Comparison of ENCODE assay signal across 22 cellular contexts in the genomic region with DNA sequence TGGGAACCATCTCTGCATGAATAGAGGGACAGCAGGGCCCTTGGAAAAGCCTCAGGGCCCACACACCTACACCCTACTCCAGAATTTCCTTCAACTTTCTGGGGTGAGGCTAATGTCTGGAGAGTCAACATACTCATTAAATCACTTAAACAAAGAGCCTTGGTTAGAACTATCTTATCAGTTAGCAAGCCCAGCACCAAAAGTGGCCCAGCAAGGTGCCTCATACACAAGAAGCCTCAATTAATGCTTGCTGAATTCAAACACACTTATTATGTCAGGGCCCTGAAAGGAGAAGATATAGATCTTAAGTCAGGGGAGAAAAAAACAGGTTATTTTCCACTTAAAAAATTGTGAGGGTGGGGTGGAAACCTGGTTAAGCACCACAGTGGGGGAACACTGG.
A peak's percentile ranks its signal among the peaks of the same experiment; 100 is the strongest.
DNase-seq lines count a peak whose midpoint lies in the region; ATAC-seq and TF ChIP-seq lines count a peak whose summit lies in the region.
"Had no signal": no experiment of that assay in that cellular context is flagged by ENCODE, and none has a peak within 500 bp of the region (broad histone marks: within the 10 kb centered on the region; RNA-seq: fewer than 3 reads in every experiment).

No MANE protein-coding gene starts in this region.

- TF ChIP-seq CTCF in cardiac muscle cell (IDR thresholded peaks at IDR 0.05; ENCODE audit: low read depth, low read length) (no peak), type B pancreatic cell (conservative IDR thresholded peaks at IDR 0.05) (no peak)

- H3K36me3 Mint-ChIP-seq in T-helper 17 cell (ENCODE audit: low read depth) (no peaks in the 10 kb centered on the region), type B pancreatic cell (peaks cover 17% of the 10 kb centered on the region)

- no peaks in the 10 kb centered on the region for H3K9me3 ChIP-seq in cardiac muscle cell (ENCODE audit: low read depth)
- H3K9me3 ChIP-seq in T-helper 17 cell (ENCODE audit: control insufficient read depth, low read length, poor library complexity, severe bottlenecking) = peaks cover 2% of the 10 kb centered on the region

- peak overlapping the region; percentile 24 for H3K27ac ChIP-seq in cardiac muscle cell

- peak overlapping the region; percentile 92 for H3K27ac Mint-ChIP-seq in T-helper 17 cell
- peak overlapping the region; percentile 68 for H3K27ac Mint-ChIP-seq in type B pancreatic cell
- H3K27ac Mint-ChIP-seq: B cell had no signal

- H3K27me3 Mint-ChIP-seq in T-helper 17 cell (no peaks in the 10 kb centered on the region), type B pancreatic cell (no peaks in the 10 kb centered on the region)
- H3K27me3 Mint-ChIP-seq: B cell had no signal

- peaks cover 34% of the 10 kb centered on the region for H3K4me1 Mint-ChIP-seq in T-helper 17 cell
- H3K4me1 Mint-ChIP-seq in type B pancreatic cell (ENCODE audit: unreplicated experiment) = peaks cover 26% of the 10 kb centered on the region
- H3K4me1 Mint-ChIP-seq: B cell had no signal

- H3K4me1 ChIP-seq in cardiac muscle cell (ENCODE audit: low read depth) = peaks cover 13% of the 10 kb centered on the region

- no peak overlapping the region for H3K4me3 ChIP-seq in cardiac muscle cell
- H3K4me3 ChIP-seq: GM12878 had no signal

- peaks cover 23% of the 10 kb centered on the region for H3K36me3 ChIP-seq in cardiac muscle cell

- H3K4me3 Mint-ChIP-seq in T-helper 17 cell (peak overlapping the region; percentile 47), type B pancreatic cell (no peak overlapping the region)
- H3K4me3 Mint-ChIP-seq: B cell had no signal

- ATAC-seq in Right ventricle myocardium superior (ENCODE audit: poor library complexity) (no peak), T-helper 17 cell (no peak)
- ATAC-seq: GM12878, HCT116 had no signal

- no peaks in the 10 kb centered on the region for H3K27me3 ChIP-seq in cardiac muscle cell

- intact Hi-C loops in Right ventricle myocardium superior (cut with DNase I) = no loop called here

- H3K9me3 Mint-ChIP-seq in type B pancreatic cell = no peaks in the 10 kb centered on the region

- DNase-seq in cardiac muscle cell (ENCODE audit: low read depth in 1 of 2, low spot score in 1 of 2) (no peak), Right ventricle myocardium superior (no peak), T-helper 17 cell (no peak), mesenteric fat pad (ENCODE audit: low spot score) (peak; percentile 16), type B pancreatic cell (ENCODE audit: extremely low spot score, unreplicated experiment) (no peak), COLO668 (lab: John Stamatoyannopoulos, UW; ENCODE audit: unreplicated experiment) (no peak), SW480 (ENCODE audit: low spot score) (no peak)
- DNase-seq in activated CD4-positive, alpha-beta T cell treated with anti-CD3 and anti-CD28 coated beads, Interleukin-2, amount 50 U/mL, for 48 hours = no peak
- DNase-seq: 8988T, Calu3, DMS53, EL, GOT3, MM.1S, NCI-H1092, NCI-H1694, NCI-H2081 treated with DMSO at 0.1 percent for 48 hours, NCI-H226, NCI-H524 had no signal
